In genomic region chr7:105917659-105918058, GRCh38 we compare ENCODE assay signal across 7 cellular contexts.
"Had no signal": no experiment of that assay in that cellular context is flagged by ENCODE, and none has a peak within 500 bp of the region (broad histone marks: within the 10 kb centered on the region; RNA-seq: fewer than 3 reads in every experiment).

No MANE protein-coding gene starts in this region.

- H3K4me2 ChIP-seq: KMS-11 had no signal

- H3K27ac ChIP-seq: HL-60, KMS-11 had no signal

- H3K9ac ChIP-seq: KMS-11 had no signal

- DNase-seq: IMR-90, KBM-7 had no signal

- H3K4me3 ChIP-seq: K562 had no signal

- FAIRE-seq: HepG2, HTR-8/SVneo, K562 had no signal

- ATAC-seq: HepG2, K562 had no signal
